ENCODE assay signal across 1 cellular context in the genomic region with DNA sequence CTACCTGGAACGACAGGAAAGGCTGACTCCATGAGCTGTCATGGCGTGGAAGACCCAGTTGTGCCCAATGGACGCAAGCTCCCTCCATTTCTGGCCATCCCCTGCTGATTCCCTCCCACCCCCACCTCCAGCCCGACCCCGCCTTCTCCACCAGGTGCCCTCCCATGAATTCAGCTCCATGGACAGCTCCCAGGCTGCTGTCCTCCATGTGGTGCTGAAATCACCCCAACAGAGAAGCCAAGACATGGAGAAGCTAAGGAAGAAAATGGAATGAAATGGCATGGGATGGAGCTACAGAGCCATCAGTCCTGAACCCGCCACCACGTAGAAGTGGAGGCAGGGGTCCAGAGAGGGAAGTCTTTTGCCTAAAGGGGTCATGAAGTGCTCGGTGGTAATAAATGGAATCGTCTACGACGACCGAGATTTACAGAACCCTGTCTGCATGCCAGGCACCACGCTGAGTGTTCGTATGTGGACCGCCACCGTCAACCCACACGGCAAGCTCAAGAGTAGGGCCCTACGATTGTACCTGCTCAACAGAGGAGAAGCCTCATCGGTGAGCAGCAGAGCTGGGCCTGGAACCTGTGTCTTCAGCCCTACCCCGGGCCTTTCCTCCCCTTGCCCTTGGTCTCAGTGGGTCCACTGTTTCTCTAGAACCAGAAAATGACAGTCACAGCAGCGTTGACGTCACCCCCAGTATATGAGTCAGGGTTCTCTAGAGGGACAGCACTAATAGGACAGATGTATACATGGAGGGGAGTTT.
A peak's percentile ranks its signal among the peaks of the same experiment; 100 is the strongest.
TF ChIP-seq lines count a peak whose summit lies in the region.

No MANE protein-coding gene starts in this region.

TF ChIP-seq in GM12878, 131 proteins besides CTCF, POLR2A, EP300 and RAD21 (continued from another document):
- TF ChIP-seq, protein P1, sequence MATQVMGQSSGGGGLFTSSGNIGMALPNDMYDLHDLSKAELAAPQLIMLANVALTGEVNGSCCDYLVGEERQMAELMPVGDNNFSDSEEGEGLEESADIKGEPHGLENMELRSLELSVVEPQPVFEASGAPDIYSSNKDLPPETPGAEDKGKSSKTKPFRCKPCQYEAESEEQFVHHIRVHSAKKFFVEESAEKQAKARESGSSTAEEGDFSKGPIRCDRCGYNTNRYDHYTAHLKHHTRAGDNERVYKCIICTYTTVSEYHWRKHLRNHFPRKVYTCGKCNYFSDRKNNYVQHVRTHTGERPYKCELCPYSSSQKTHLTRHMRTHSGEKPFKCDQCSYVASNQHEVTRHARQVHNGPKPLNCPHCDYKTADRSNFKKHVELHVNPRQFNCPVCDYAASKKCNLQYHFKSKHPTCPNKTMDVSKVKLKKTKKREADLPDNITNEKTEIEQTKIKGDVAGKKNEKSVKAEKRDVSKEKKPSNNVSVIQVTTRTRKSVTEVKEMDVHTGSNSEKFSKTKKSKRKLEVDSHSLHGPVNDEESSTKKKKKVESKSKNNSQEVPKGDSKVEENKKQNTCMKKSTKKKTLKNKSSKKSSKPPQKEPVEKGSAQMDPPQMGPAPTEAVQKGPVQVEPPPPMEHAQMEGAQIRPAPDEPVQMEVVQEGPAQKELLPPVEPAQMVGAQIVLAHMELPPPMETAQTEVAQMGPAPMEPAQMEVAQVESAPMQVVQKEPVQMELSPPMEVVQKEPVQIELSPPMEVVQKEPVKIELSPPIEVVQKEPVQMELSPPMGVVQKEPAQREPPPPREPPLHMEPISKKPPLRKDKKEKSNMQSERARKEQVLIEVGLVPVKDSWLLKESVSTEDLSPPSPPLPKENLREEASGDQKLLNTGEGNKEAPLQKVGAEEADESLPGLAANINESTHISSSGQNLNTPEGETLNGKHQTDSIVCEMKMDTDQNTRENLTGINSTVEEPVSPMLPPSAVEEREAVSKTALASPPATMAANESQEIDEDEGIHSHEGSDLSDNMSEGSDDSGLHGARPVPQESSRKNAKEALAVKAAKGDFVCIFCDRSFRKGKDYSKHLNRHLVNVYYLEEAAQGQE (IDR thresholded peaks at IDR 0.05; ENCODE audit: low read depth, low read length), result peak; percentile 95
- TF ChIP-seq, protein P2, sequence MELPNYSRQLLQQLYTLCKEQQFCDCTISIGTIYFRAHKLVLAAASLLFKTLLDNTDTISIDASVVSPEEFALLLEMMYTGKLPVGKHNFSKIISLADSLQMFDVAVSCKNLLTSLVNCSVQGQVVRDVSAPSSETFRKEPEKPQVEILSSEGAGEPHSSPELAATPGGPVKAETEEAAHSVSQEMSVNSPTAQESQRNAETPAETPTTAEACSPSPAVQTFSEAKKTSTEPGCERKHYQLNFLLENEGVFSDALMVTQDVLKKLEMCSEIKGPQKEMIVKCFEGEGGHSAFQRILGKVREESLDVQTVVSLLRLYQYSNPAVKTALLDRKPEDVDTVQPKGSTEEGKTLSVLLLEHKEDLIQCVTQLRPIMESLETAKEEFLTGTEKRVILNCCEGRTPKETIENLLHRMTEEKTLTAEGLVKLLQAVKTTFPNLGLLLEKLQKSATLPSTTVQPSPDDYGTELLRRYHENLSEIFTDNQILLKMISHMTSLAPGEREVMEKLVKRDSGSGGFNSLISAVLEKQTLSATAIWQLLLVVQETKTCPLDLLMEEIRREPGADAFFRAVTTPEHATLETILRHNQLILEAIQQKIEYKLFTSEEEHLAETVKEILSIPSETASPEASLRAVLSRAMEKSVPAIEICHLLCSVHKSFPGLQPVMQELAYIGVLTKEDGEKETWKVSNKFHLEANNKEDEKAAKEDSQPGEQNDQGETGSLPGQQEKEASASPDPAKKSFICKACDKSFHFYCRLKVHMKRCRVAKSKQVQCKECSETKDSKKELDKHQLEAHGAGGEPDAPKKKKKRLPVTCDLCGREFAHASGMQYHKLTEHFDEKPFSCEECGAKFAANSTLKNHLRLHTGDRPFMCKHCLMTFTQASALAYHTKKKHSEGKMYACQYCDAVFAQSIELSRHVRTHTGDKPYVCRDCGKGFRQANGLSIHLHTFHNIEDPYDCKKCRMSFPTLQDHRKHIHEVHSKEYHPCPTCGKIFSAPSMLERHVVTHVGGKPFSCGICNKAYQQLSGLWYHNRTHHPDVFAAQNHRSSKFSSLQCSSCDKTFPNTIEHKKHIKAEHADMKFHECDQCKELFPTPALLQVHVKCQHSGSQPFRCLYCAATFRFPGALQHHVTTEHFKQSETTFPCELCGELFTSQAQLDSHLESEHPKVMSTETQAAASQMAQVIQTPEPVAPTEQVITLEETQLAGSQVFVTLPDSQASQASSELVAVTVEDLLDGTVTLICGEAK (IDR thresholded peaks at IDR 0.05; ENCODE audit: borderline replicate concordance), result peak; percentile 71
- TF ChIP-seq SMAD5 (IDR thresholded peaks at IDR 0.05; ENCODE audit: low read depth) (no peak), KLF5 (IDR thresholded peaks at IDR 0.05; ENCODE audit: partially characterized antibody) (no peak), SIN3A (IDR thresholded peaks at IDR 0.05; ENCODE audit: low read depth, low read length) (peak; percentile 58; the same call in 1 of the 2 replicates), RB1 (IDR thresholded peaks at IDR 0.05; ENCODE audit: borderline replicate concordance) (no peak), IKZF1 (conservative IDR thresholded peaks at IDR 0.05) (no peak)
